In the genomic region with DNA sequence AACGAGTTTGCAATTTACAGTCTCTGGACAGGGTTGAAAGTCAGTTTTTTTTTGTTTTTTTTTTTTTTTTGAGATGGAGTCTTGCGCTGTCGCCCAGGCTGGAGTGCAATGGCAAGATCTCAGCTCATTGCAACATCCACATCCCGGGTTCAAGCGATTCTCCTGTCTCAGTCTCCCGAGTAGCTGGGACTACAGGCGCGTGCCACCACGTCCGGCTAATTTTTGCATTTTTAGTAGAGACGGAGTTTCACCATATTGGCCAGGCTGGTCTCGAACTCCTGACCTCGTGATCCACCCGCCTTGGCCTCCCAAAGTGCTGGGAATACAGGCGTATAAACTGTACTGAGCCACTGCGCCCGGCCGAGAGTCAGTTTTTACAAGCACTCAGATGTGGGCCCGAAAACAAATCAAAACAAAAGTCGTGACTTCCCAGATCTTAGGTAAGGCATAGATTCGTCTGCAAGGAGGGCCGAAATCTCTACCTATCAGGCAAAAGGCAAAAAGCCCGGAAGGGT, we compare ENCODE assay signal across 1 cellular context.
TF ChIP-seq lines count a peak whose summit lies in the region.

No MANE protein-coding gene starts in this region.

TF ChIP-seq in HEK293, 187 proteins besides CTCF, POLR2A, EP300 and RAD21:
- TF ChIP-seq ZBTB17 (tag by site-specific recombination; IDR thresholded peaks at IDR 0.05): peak; percentile 98
- peak; percentile 46 for TF ChIP-seq GFI1B (tag by site-specific recombination; IDR thresholded peaks at IDR 0.05)
- TF ChIP-seq ZBTB8A (tag by site-specific recombination; IDR thresholded peaks at IDR 0.05): peak; percentile 83
- 0 out of 2 replicates have a peak, but pooled peaks have one; percentile 33 for TF ChIP-seq ZNF561 (tag by site-specific recombination; IDR thresholded peaks at IDR 0.05; ENCODE audit: borderline replicate concordance)
- TF ChIP-seq, protein P1, sequence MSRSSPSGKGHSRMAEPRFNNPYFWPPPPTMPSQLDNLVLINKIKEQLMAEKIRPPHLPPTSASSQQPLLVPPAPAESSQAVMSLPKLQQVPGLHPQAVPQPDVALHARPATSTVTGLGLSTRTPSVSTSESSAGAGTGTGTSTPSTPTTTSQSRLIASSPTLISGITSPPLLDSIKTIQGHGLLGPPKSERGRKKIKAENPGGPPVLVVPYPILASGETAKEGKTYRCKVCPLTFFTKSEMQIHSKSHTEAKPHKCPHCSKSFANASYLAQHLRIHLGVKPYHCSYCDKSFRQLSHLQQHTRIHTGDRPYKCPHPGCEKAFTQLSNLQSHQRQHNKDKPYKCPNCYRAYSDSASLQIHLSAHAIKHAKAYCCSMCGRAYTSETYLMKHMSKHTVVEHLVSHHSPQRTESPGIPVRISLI (tag by site-specific recombination; IDR thresholded peaks at IDR 0.05): peak; percentile 43; the same call in 1 of the 2 replicates
- peak; percentile 76; the same call in 1 of the 2 replicates for TF ChIP-seq ZNF580 (tag by site-specific recombination; IDR thresholded peaks at IDR 0.05)
- 0 out of 2 replicates have a peak, but pooled peaks have one; percentile 4 for TF ChIP-seq ZNF629 (tag by site-specific recombination; IDR thresholded peaks at IDR 0.05)
- 0 out of 2 replicates have a peak, but pooled peaks have one; percentile 13 for TF ChIP-seq YY1 (tag by site-specific recombination; IDR thresholded peaks at IDR 0.05)
- TF ChIP-seq ZNF335 (tag by site-specific recombination; conservative IDR thresholded peaks at IDR 0.05): peak; percentile 71; the same call in 1 of the 2 replicates
